ENCODE assay signal across 8 cellular contexts in genomic region chr4:56907489-56908205, GRCh38. TPM values are rescaled to one million over a fixed set of nuclear protein-coding genes. Genes with fewer than 3 reads are reported as not detected.
DNase-seq lines count a peak whose midpoint lies in the region; ATAC-seq, FAIRE-seq and TF ChIP-seq lines count a peak whose summit lies in the region.

REST (plus strand) TSS chr4:56907900; CDS start chr4:56910639, 2,739 bp downstream.

- peak; percentile 67 for DNase-seq in SIG-M5 treated with dmso at 0.1 percent for 504 hours (lab: John Stamatoyannopoulos, UW; ENCODE audit: unreplicated experiment)
- DNase-seq in SIG-M5 (lab: John Stamatoyannopoulos, UW): no peak
- peak; percentile 14 for DNase-seq in NCI-H2227 treated with DMSO at 0.1 percent for 48 hours (lab: John Stamatoyannopoulos, UW)
- peak; percentile 69 to 73 for DNase-seq in activated CD4-positive, alpha-beta T cell treated with anti-CD3 and anti-CD28 coated beads, Interleukin-2, amount 50 U/mL, for 4 hours
- DNase-seq in dermis blood vessel endothelial cell: peak; percentile 82
- peak; percentile 21 for DNase-seq in HepG2 (ENCODE audit: low spot score)
- peak; percentile 74 to 76 for DNase-seq in stimulated activated CD4-positive, alpha-beta T cell treated with anti-CD3 and anti-CD28 coated beads, Interleukin-2, amount 100 ng/mL, for 48 hours

- peak; percentile 28; the same call in 1 of the 2 replicates for TF ChIP-seq RAD21 in HepG2 (CRISPR knock-in tag; IDR thresholded peaks at IDR 0.05)

- peak within 1 kb of the TSS; percentile 94 for H3K9ac ChIP-seq in HepG2 (ENCODE audit: insufficient read depth, low read depth, low read length)

- H4K20me1 ChIP-seq in HepG2 (ENCODE audit: insufficient read depth, low read length): no peaks in the 10 kb centered on the region

- peaks cover 0 to 12% of the 10 kb centered on the region in 2 experiments; a peak in 1 of 5 replicates for H3K27me3 ChIP-seq in HepG2 (ENCODE audit: control insufficient read depth in 1 of 2, insufficient read depth in 2 of 2, low read length in 2 of 2)

- peaks cover 34% of the 10 kb centered on the region for H3K4me1 ChIP-seq in HepG2 (ENCODE audit: insufficient read depth, low read length)

- H3K4me3 ChIP-seq in HepG2 (replicated peaks in 1 of 3; ENCODE audit: insufficient read depth in 1 of 3, low read depth in 2 of 3, low read length in 3 of 3): peak within 1 kb of the TSS; percentile 94 to 99 (median 99)

- TF ChIP-seq POLR2A in HepG2 (IDR thresholded peaks at IDR 0.05; ENCODE audit: insufficient read depth in 1 of 2, low read depth in 2 of 2, low read length in 2 of 2): peak; percentile 58 to 66; a peak in 2 of 4 replicates

- TF ChIP-seq CTCF in HepG2 (CRISPR knock-in tag; IDR thresholded peaks at IDR 0.05): no peak

- FAIRE-seq in HepG2 (lab: Jason Lieb, UNC): no peak

- H3K36me3 ChIP-seq in HepG2 (replicated peaks in 1 of 2; ENCODE audit: control insufficient read depth in 1 of 2, insufficient read depth in 2 of 2, low read length in 2 of 2): peaks cover 3% of the 10 kb centered on the region in 2 experiments; a peak in 2 of 5 replicates

- under 1% methylated on average over 13 of the region's 74 CpGs for WGBS in HepG2 (ENCODE audit: low lambda C conversion rate)

- peak; percentile 53 for ATAC-seq in HG02885 (IDR thresholded peaks at IDR 0.05; ENCODE audit: poor library complexity, unreplicated experiment)
- peak; percentile 77 for ATAC-seq in HepG2

- in situ Hi-C loops in HepG2 (cut with HindIII; ENCODE audit: extremely low pct_ligation_motif_present, low pct_unique_long_range_greater_than_20kb): no loop called here

- POLR2A ChIA-PET in HepG2 (lab: Yijun Ruan, JAX): interaction anchor here (1.0 to 4.1 kb wide), 3 partner anchors 11 to 472 kb away, joined by 3 to 49 read pairs (median 6); partner anchors contain the start of genes NOA1, PAICS, POLR2B and PPAT

- intact Hi-C loops in HepG2 (cut with micrococcal nuclease; ENCODE audit: unreplicated experiment): loop anchor here (2.0 to 5.0 kb wide), 2 partner anchors 69 to 470 kb away; partner anchors contain the start of genes NOA1, PAICS and PPAT

- H2AFZ ChIP-seq in HepG2 (ENCODE audit: low read length): peak within 1 kb of the TSS; percentile 42

- H3K27ac ChIP-seq in HepG2 (ENCODE audit: extremely low read length, insufficient read depth, low read length): peak within 1 kb of the TSS; percentile 96

- H3K4me2 ChIP-seq in HepG2 (ENCODE audit: low read depth, low read length): peak within 1 kb of the TSS; percentile 89

- TF ChIP-seq EP300 in HepG2 (IDR thresholded peaks at IDR 0.05; ENCODE audit: low read depth in 2 of 2, low read length in 2 of 2) (no peak), HepG2 (CRISPR knock-in tag; IDR thresholded peaks at IDR 0.05; ENCODE audit: borderline replicate concordance) (no peak)

- no TSS peak for BruUV-seq in HepG2 (replicated peaks; lab: Mats Ljungman, UMichigan)

- peaks cover 36% of the 10 kb centered on the region for H3K79me2 ChIP-seq in HepG2 (ENCODE audit: insufficient read depth, low read length)

- CTCF ChIA-PET in HepG2 (lab: Yijun Ruan, JAX; ENCODE audit: low intra/inter-chr PET ratio, low total read pairs): no interaction called here

- no peaks in the 10 kb centered on the region for H3K9me3 ChIP-seq in HepG2 (ENCODE audit: low read length)

TF ChIP-seq in HepG2, 621 proteins besides CTCF, POLR2A, EP300 and RAD21 (continues in another document):
- no peak for TF ChIP-seq ZNF704 (CRISPR knock-in tag; IDR thresholded peaks at IDR 0.05; ENCODE audit: borderline replicate concordance)
- peak; percentile 40 for TF ChIP-seq YY1 (IDR thresholded peaks at IDR 0.05; ENCODE audit: insufficient read depth, insufficient replicate concordance, low read depth, low read length)
- no peak for TF ChIP-seq THAP9 (CRISPR knock-in tag; IDR thresholded peaks at IDR 0.05; ENCODE audit: borderline replicate concordance)
- TF ChIP-seq ZNF563 (CRISPR knock-in tag; IDR thresholded peaks at IDR 0.05): no peak
- TF ChIP-seq HES4 (CRISPR knock-in tag; IDR thresholded peaks at IDR 0.05; ENCODE audit: borderline replicate concordance): 0 out of 2 replicates have a peak, but pooled peaks have one; percentile 54
- TF ChIP-seq SP5 (CRISPR knock-in tag; IDR thresholded peaks at IDR 0.05; ENCODE audit: borderline replicate concordance, low read depth): peak; percentile 34; the same call in 1 of the 2 replicates
- TF ChIP-seq MAZ (IDR thresholded peaks at IDR 0.05; ENCODE audit: borderline replicate concordance, low read depth, low read length): peak; percentile 25; the same call in 1 of the 2 replicates
- no peak for TF ChIP-seq MAZ (CRISPR knock-in tag; IDR thresholded peaks at IDR 0.05; ENCODE audit: low read depth)
- TF ChIP-seq ZNF276 (CRISPR knock-in tag; IDR thresholded peaks at IDR 0.05; ENCODE audit: low read depth): no peak
- TF ChIP-seq POLR2G (IDR thresholded peaks at IDR 0.05; ENCODE audit: low read depth, low read length): 0 out of 2 replicates have a peak, but pooled peaks have one; percentile 7
- TF ChIP-seq DDIT3 (CRISPR knock-in tag; IDR thresholded peaks at IDR 0.05): no peak

RNA-seq across cellular contexts. Expression of gene REST, which starts in this region (rescaled TPM):
- 31.8 and 46.5 TPM in 2 replicates for total RNA-seq in dermis blood vessel endothelial cell
- 22.4 and 30.4 TPM in 2 replicates for total RNA-seq in HepG2 (2016; rRNA removed; fragmentation: Illumina TruSeq; extraction: Trizol)
- total RNA-seq in HepG2 (2016; cell fraction: cytosol; rRNA removed; fragmentation: Illumina TruSeq; extraction: Trizol; ENCODE audit: low read depth): 1.3 and 2.2 TPM in 2 replicates
- 21.3 and 29.2 TPM in 2 replicates for total RNA-seq in HepG2 (2016; cell fraction: insoluble cytoplasmic fraction; rRNA removed; fragmentation: Illumina TruSeq; extraction: Trizol)
- total RNA-seq in HepG2 (2016; cell fraction: membrane; rRNA removed; fragmentation: Illumina TruSeq; extraction: Trizol): 7.4 TPM in 2 replicates
- 26.3 and 27.1 TPM in 2 replicates for total RNA-seq in HepG2 (2016; cell fraction: nucleus; rRNA removed; fragmentation: Illumina TruSeq; extraction: Trizol)
- 9.4 and 12.7 TPM in 2 replicates for polyA plus RNA-seq in HepG2 (2011; rRNA removed)
- polyA plus RNA-seq in HepG2 (2011; cell fraction: cytosol; rRNA removed): 4.1 and 6.6 TPM in 2 replicates
- 7.0 and 8.7 TPM in 2 replicates for polyA plus RNA-seq in HepG2 (2011; cell fraction: nucleus; rRNA removed)
- polyA plus RNA-seq in HepG2 (2012): 6.7 and 7.0 TPM in 2 replicates
- polyA plus RNA-seq in HepG2 (2016; cell fraction: cytosol; fragmentation: Illumina TruSeq; extraction: Trizol; ENCODE audit: low read depth): 0.28 and 0.45 TPM in 2 replicates
- polyA plus RNA-seq in HepG2 (2016; cell fraction: insoluble cytoplasmic fraction; fragmentation: Illumina TruSeq; extraction: Trizol; ENCODE audit: low read depth): 15.0 and 16.0 TPM in 2 replicates
- polyA plus RNA-seq in HepG2 (2016; cell fraction: membrane; fragmentation: Illumina TruSeq; extraction: Trizol; ENCODE audit: low read depth): 1.6 and 2.1 TPM in 2 replicates
- 13.9 and 14.9 TPM in 2 replicates for polyA plus RNA-seq in HepG2 (2016; cell fraction: nucleus; fragmentation: Illumina TruSeq; extraction: Trizol; ENCODE audit: insufficient read depth, low read depth)
- 40.5 and 55.7 TPM in 2 replicates for polyA minus RNA-seq in HepG2 (2011; rRNA and poly(A)+ RNA removed; ENCODE audit: low replicate concordance)
- 19.3 and 26.7 TPM in 2 replicates for polyA minus RNA-seq in HepG2 (2011; cell fraction: cytosol; rRNA and poly(A)+ RNA removed)
- polyA minus RNA-seq in HepG2 (2011; cell fraction: nucleus; rRNA and poly(A)+ RNA removed): 40.7 and 46.9 TPM in 2 replicates
